20 cellular contexts compared by ENCODE assay signal in the genomic region with DNA sequence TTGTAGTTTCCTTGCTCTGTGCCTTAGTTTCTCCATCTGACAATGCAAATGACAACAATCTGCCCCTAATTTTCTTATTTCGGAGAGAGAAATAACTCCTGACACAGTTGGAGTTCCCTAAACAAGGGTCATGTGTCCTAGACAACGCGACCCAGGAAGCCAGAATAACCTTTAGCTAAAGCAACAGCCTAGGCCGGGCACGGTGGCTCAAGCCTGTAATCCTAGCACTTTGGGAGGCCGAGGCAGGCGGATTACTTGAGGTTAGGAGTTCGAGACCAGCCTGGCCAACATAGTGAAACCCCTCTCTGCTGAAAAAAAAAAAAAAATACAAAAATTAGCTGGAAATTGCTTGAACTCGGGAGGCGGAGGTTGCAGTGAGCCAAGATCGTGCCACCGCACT.
"Had no signal": no experiment of that assay in that cellular context is flagged by ENCODE, and none has a peak within 500 bp of the region (broad histone marks: within the 10 kb centered on the region; RNA-seq: fewer than 3 reads in every experiment).

No MANE protein-coding gene starts in this region.

- H3K9me3 Mint-ChIP-seq: activated CD8-positive, alpha-beta T cell treated with anti-CD3 and anti-CD28 coated beads for 36 hours; activated naive CD4-positive, alpha-beta T cell treated with anti-CD3 and anti-CD28 coated beads, Interleukin-2, amount 10 ng/mL, durations not matched to agents 7 days and 5 days; activated naive CD8-positive, alpha-beta T cell treated with anti-CD3 and anti-CD28 coated beads, Interleukin-2, amount 10 ng/mL, durations not matched to agents 7 days and 5 days; activated T-cell treated with anti-CD3 and anti-CD28 coated beads, Interleukin-2, amount 50 U/mL, for 72 hours; activated T-helper 2 cell treated with anti-CD3 and anti-CD28 coated beads, Interferon-gamma antibody, Interleukin-2, Interleukin-4, amounts not matched to agents 10 μg/mL and 5 μg/mL and 100 μg/mL, durations not matched to agents 14 hours and 24 hours and 36 hours had no signal

- H3K9me3 ChIP-seq: breast epithelium, SJCRH30, SK-N-SH had no signal

- H3K36me3 Mint-ChIP-seq: activated naive CD4-positive, alpha-beta T cell treated with anti-CD3 and anti-CD28 coated beads, Interleukin-2, amount 10 ng/mL, durations not matched to agents 7 days and 5 days had no signal

- H3K4me2 ChIP-seq: SK-N-SH had no signal

- H3K4me1 Mint-ChIP-seq: activated naive CD4-positive, alpha-beta T cell treated with anti-CD3 and anti-CD28 coated beads, Interleukin-2, amount 10 ng/mL, durations not matched to agents 7 days and 5 days had no signal

- H3K27me3 ChIP-seq: breast epithelium, SJCRH30 had no signal

- H3K4me1 ChIP-seq: breast epithelium, SJCRH30 had no signal

- ATAC-seq: activated CD4-positive, CD25-positive, alpha-beta regulatory T cell treated with anti-CD3 and anti-CD28 coated beads, Interleukin-2, amount 50 U/mL, for 24 hours; activated CD8-positive, alpha-beta T cell treated with anti-CD3 and anti-CD28 coated beads for 36 hours; activated T-cell treated with anti-CD3 and anti-CD28 coated beads, Interleukin-2, amount 50 U/mL, for 72 hours; Panc1 had no signal

- H3K9ac ChIP-seq: SK-N-SH had no signal

- H3K27ac ChIP-seq: breast epithelium, SJCRH30 had no signal

- H3K27me3 Mint-ChIP-seq: activated CD8-positive, alpha-beta T cell treated with anti-CD3 and anti-CD28 coated beads for 36 hours; activated naive CD8-positive, alpha-beta T cell treated with anti-CD3 and anti-CD28 coated beads, Interleukin-2, amount 10 ng/mL, durations not matched to agents 7 days and 5 days had no signal

- H3K4me3 ChIP-seq: breast epithelium, SJCRH30 had no signal

- H3K4me3 Mint-ChIP-seq: activated CD8-positive, alpha-beta T cell treated with anti-CD3 and anti-CD28 coated beads for 36 hours; activated naive CD4-positive, alpha-beta T cell treated with anti-CD3 and anti-CD28 coated beads, Interleukin-2, amount 10 ng/mL, durations not matched to agents 7 days and 5 days; activated naive CD8-positive, alpha-beta T cell treated with anti-CD3 and anti-CD28 coated beads, Interleukin-2, amount 10 ng/mL, durations not matched to agents 7 days and 5 days; activated T-cell treated with anti-CD3 and anti-CD28 coated beads, Interleukin-2, amount 50 U/mL, for 72 hours had no signal

- H3K27ac Mint-ChIP-seq: activated CD8-positive, alpha-beta T cell treated with anti-CD3 and anti-CD28 coated beads for 36 hours; activated naive CD4-positive, alpha-beta T cell treated with anti-CD3 and anti-CD28 coated beads, Interleukin-2, amount 10 ng/mL, durations not matched to agents 7 days and 5 days; activated naive CD8-positive, alpha-beta T cell treated with anti-CD3 and anti-CD28 coated beads, Interleukin-2, amount 10 ng/mL, durations not matched to agents 7 days and 5 days; activated T-cell treated with anti-CD3 and anti-CD28 coated beads, Interleukin-2, amount 50 U/mL, for 72 hours had no signal

- H3K36me3 ChIP-seq: breast epithelium, SJCRH30 had no signal

- DNase-seq: activated CD4-positive, alpha-beta T cell treated with anti-CD3 and anti-CD28 coated beads for 4 hours; activated CD8-positive, alpha-beta memory T cell treated with anti-CD3 and anti-CD28 coated beads, Interleukin-2, amount 50 U/mL, for 4 hours; activated CD8-positive, alpha-beta T cell treated with anti-CD3 and anti-CD28 coated beads for 36 hours; activated gamma-delta T cell treated with Interleukin-2 at 50 U/mL for 16 hours; activated naive CD4-positive, alpha-beta T cell treated with anti-CD3 and anti-CD28 coated beads, Interleukin-2, amount 10 ng/mL, durations not matched to agents 7 days and 5 days; activated naive CD8-positive, alpha-beta T cell treated with anti-CD3 and anti-CD28 coated beads, Interleukin-2, amount 10 ng/mL, durations not matched to agents 7 days and 5 days; activated T-cell treated with anti-CD3 and anti-CD28 coated beads, Interleukin-2, amount 50 U/mL, for 72 hours; aorta; caudate nucleus; MV-4-11; NCI-H446; NCI-H524; Right ventricle myocardium superior; RPMI8226; SJCRH30; SK-N-SH had no signal
